29 cellular contexts compared by ENCODE assay signal in the genomic region with DNA sequence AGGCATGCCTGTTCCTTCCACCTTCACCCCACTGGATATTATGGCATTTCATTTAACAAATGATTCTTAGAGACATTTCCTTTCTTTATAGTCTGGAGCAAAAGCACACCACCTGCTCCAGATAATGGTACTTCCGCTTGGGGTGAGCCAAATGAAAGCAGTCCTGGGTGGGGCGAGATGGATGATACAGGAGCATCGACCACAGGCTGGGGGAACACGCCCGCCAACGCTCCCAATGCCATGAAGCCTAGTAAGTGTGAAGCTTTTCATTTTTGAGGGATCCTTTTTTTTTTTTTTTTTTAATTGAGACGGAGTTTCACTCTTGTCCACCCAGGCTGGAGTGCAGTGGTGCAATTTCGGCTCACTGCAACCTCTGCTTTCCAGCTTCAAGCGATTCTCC.
"Had no signal": no experiment of that assay in that cellular context is flagged by ENCODE, and none has a peak within 500 bp of the region (broad histone marks: within the 10 kb centered on the region; RNA-seq: fewer than 3 reads in every experiment).

No MANE protein-coding gene starts in this region.

- ATAC-seq: activated CD4-positive, CD25-positive, alpha-beta regulatory T cell treated with anti-CD3 and anti-CD28 coated beads, Interleukin-2, amount 50 U/mL, for 24 hours; activated T-helper 17 cell treated with anti-CD3 and anti-CD28 coated beads, Interleukin-2, amount 50 U/mL, for 72 hours; effector memory CD8-positive, alpha-beta T cell; heart right ventricle; T-cell had no signal

- H3K9me3 Mint-ChIP-seq: activated B cell treated with CpG ODN at 0.5 μM for 24 hours; activated CD4-positive, alpha-beta memory T cell treated with anti-CD3 and anti-CD28 coated beads, Interleukin-2, amount 10 ng/mL, durations not matched to agents 7 days and 5 days; activated naive CD8-positive, alpha-beta T cell treated with anti-CD3 and anti-CD28 coated beads for 36 hours; activated T-cell treated with anti-CD3 and anti-CD28 coated beads, Interleukin-2, amount 50 U/mL, for 24 hours; activated T-helper 17 cell treated with anti-CD3 and anti-CD28 coated beads, Interleukin-2, amount 50 U/mL, for 72 hours; central memory CD8-positive, alpha-beta T cell; dendritic cell treated with granulocyte-macrophage colony-stimulating factor and Interleukin-4, amounts not matched to agents 40 ng/mL and 50 ng/mL, for 4 days; effector memory CD8-positive, alpha-beta T cell; T-cell; T-helper 1 cell treated with Interleukin-12 subunit alpha and Interleukin-12 subunit beta and Interleukin-4 antibody, amounts not matched to agents 30 μg/mL and 1 μg/mL, for 36 hours; T-helper 2 cell treated with Interferon-gamma antibody and Interleukin-4, amounts not matched to agents 5 μg/mL and 100 μg/mL, for 36 hours had no signal

- FAIRE-seq: astrocyte, bronchial epithelial cell, endothelial cell of umbilical vein, frontal cortex had no signal

- H3K4me3 Mint-ChIP-seq: activated B cell treated with CpG ODN at 0.5 μM for 24 hours; activated CD4-positive, alpha-beta memory T cell treated with anti-CD3 and anti-CD28 coated beads, Interleukin-2, amount 10 ng/mL, durations not matched to agents 7 days and 5 days; activated CD4-positive, alpha-beta T cell treated with anti-CD3 and anti-CD28 coated beads, Interleukin-2, amount 10 ng/mL, durations not matched to agents 24 days and 14 days; activated naive CD8-positive, alpha-beta T cell treated with anti-CD3 and anti-CD28 coated beads for 36 hours; activated T-cell treated with anti-CD3 and anti-CD28 coated beads, Interleukin-2, amount 50 U/mL, for 24 hours; activated T-helper 17 cell treated with anti-CD3 and anti-CD28 coated beads, Interleukin-2, amount 50 U/mL, for 72 hours; central memory CD8-positive, alpha-beta T cell; dendritic cell treated with granulocyte-macrophage colony-stimulating factor and Interleukin-4, amounts not matched to agents 40 ng/mL and 50 ng/mL, for 4 days; effector memory CD8-positive, alpha-beta T cell; T-cell; T-helper 1 cell treated with Interleukin-12 subunit alpha and Interleukin-12 subunit beta and Interleukin-4 antibody, amounts not matched to agents 30 μg/mL and 1 μg/mL, for 36 hours; T-helper 2 cell treated with Interferon-gamma antibody and Interleukin-4, amounts not matched to agents 5 μg/mL and 100 μg/mL, for 36 hours had no signal

- DNase-seq: activated B cell treated with CpG ODN at 0.5 μM for 24 hours; activated CD4-positive, alpha-beta memory T cell treated with anti-CD3 and anti-CD28 coated beads, Interleukin-2, amount 10 ng/mL, durations not matched to agents 7 days and 5 days; activated CD4-positive, alpha-beta T cell treated with anti-CD3 and anti-CD28 coated beads, Interleukin-2, amount 10 ng/mL, durations not matched to agents 24 days and 14 days; activated CD8-positive, alpha-beta memory T cell treated with anti-CD3 and anti-CD28 coated beads, Interleukin-2, amount 50 U/mL, for 48 hours; activated effector memory CD4-positive, alpha-beta T cell treated with Interleukin-2 at 50 U/mL for 16 hours; activated gamma-delta T cell treated with Interleukin-2 at 50 U/mL for 16 hours; activated naive CD4-positive, alpha-beta T cell treated with anti-CD3 and anti-CD28 coated beads, Interleukin-2, amount 50 U/mL, for 16 hours; activated naive CD4-positive, alpha-beta T cell treated with Interleukin-2 at 50 U/mL for 16 hours; activated naive CD8-positive, alpha-beta T cell treated with anti-CD3 and anti-CD28 coated beads for 36 hours; activated T-cell treated with anti-CD3 and anti-CD28 coated beads for 4 hours; activated T-cell treated with anti-CD3 and anti-CD28 coated beads, Interleukin-2, amount 50 U/mL, for 24 hours; brain microvascular endothelial cell; dorsolateral prefrontal cortex; effector memory CD8-positive, alpha-beta T cell; foreskin fibroblast; heart right ventricle; T-cell; T1000; WERI-Rb-1 had no signal

- H3K27me3 Mint-ChIP-seq: activated B cell treated with CpG ODN at 0.5 μM for 24 hours; activated CD4-positive, alpha-beta memory T cell treated with anti-CD3 and anti-CD28 coated beads, Interleukin-2, amount 10 ng/mL, durations not matched to agents 7 days and 5 days; activated CD4-positive, alpha-beta T cell treated with anti-CD3 and anti-CD28 coated beads, Interleukin-2, amount 10 ng/mL, durations not matched to agents 24 days and 14 days; activated naive CD8-positive, alpha-beta T cell treated with anti-CD3 and anti-CD28 coated beads for 36 hours; activated T-cell treated with anti-CD3 and anti-CD28 coated beads, Interleukin-2, amount 50 U/mL, for 24 hours; activated T-helper 17 cell treated with anti-CD3 and anti-CD28 coated beads, Interleukin-2, amount 50 U/mL, for 72 hours; central memory CD8-positive, alpha-beta T cell; dendritic cell treated with granulocyte-macrophage colony-stimulating factor and Interleukin-4, amounts not matched to agents 40 ng/mL and 50 ng/mL, for 4 days; effector memory CD8-positive, alpha-beta T cell; T-cell had no signal

- H3K27ac Mint-ChIP-seq: activated B cell treated with CpG ODN at 0.5 μM for 24 hours; activated CD4-positive, alpha-beta memory T cell treated with anti-CD3 and anti-CD28 coated beads, Interleukin-2, amount 10 ng/mL, durations not matched to agents 7 days and 5 days; activated CD4-positive, alpha-beta T cell treated with anti-CD3 and anti-CD28 coated beads, Interleukin-2, amount 10 ng/mL, durations not matched to agents 24 days and 14 days; activated naive CD8-positive, alpha-beta T cell treated with anti-CD3 and anti-CD28 coated beads for 36 hours; activated T-helper 17 cell treated with anti-CD3 and anti-CD28 coated beads, Interleukin-2, amount 50 U/mL, for 72 hours; dendritic cell treated with granulocyte-macrophage colony-stimulating factor and Interleukin-4, amounts not matched to agents 40 ng/mL and 50 ng/mL, for 4 days; T-helper 1 cell treated with Interleukin-12 subunit alpha and Interleukin-12 subunit beta and Interleukin-4 antibody, amounts not matched to agents 30 μg/mL and 1 μg/mL, for 36 hours; T-helper 2 cell treated with Interferon-gamma antibody and Interleukin-4, amounts not matched to agents 5 μg/mL and 100 μg/mL, for 36 hours had no signal
